Comparison of ENCODE assay signal across 1 cellular context in the genomic region with DNA sequence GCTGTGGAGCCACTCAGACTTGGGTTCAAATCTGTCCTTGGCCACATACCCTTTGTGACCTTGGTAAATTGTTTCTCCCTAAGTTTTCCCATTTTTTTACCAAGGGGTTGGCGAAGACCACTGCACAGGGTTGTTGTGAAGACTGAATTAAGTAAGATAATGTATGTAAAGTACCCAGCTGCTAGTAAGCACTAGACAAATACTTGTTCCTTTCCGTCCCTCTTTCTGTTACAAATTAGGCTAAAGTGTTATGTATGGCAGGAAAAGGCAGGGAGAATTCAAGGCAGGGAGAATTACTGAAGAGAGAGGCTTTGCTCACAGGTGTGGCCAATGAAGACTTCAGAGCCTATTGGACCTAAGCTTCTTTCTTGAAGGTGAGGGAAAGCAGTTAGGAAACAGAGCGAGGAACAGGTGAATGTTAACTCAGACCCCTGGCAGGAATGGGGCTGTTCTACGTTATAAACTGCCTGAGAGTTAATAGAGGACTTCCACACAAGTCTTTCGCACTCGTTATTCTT.
A peak's percentile ranks its signal among the peaks of the same experiment; 100 is the strongest.
TF ChIP-seq lines count a peak whose summit lies in the region.

No MANE protein-coding gene starts in this region.

TF ChIP-seq in H1, 55 proteins besides CTCF, POLR2A, EP300 and RAD21:
- 0 out of 2 replicates have a peak, but pooled peaks have one; percentile 10 for TF ChIP-seq TCF12 (IDR thresholded peaks at IDR 0.05; ENCODE audit: low read depth, low read length)
- TF ChIP-seq, protein P1, sequence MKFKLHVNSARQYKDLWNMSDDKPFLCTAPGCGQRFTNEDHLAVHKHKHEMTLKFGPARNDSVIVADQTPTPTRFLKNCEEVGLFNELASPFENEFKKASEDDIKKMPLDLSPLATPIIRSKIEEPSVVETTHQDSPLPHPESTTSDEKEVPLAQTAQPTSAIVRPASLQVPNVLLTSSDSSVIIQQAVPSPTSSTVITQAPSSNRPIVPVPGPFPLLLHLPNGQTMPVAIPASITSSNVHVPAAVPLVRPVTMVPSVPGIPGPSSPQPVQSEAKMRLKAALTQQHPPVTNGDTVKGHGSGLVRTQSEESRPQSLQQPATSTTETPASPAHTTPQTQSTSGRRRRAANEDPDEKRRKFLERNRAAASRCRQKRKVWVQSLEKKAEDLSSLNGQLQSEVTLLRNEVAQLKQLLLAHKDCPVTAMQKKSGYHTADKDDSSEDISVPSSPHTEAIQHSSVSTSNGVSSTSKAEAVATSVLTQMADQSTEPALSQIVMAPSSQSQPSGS (IDR thresholded peaks at IDR 0.05; ENCODE audit: low read length) = no peak
